In genomic region chr9:107024193-107024592, GRCh38 we compare ENCODE assay signal across 9 cellular contexts.
DNase-seq lines count a peak whose midpoint lies in the region; ATAC-seq, FAIRE-seq and TF ChIP-seq lines count a peak whose summit lies in the region.
"Had no signal": no experiment of that assay in that cellular context is flagged by ENCODE, and none has a peak within 500 bp of the region (broad histone marks: within the 10 kb centered on the region; RNA-seq: fewer than 3 reads in every experiment).

No MANE protein-coding gene starts in this region.

- H3K4me3 ChIP-seq in mucosa of descending colon = no peak overlapping the region
- no peak overlapping the region for H3K4me3 ChIP-seq in BE2C (ENCODE audit: low read depth, low read length)
- H3K4me3 ChIP-seq in trophoblast cell (ENCODE audit: low read depth, low read length) = no peak overlapping the region

- H3K36me3 ChIP-seq in mucosa of descending colon (ENCODE audit: low read depth) (no peaks in the 10 kb centered on the region), BE2C (no peaks in the 10 kb centered on the region), trophoblast cell (ENCODE audit: control insufficient read depth in 1 of 2, insufficient read depth in 2 of 2, low read length in 2 of 2) (no peaks in the 10 kb centered on the region)

- H2BK120ac ChIP-seq in trophoblast cell (ENCODE audit: insufficient read depth, low read length, poor library complexity) = no peak overlapping the region

- TF ChIP-seq POLR2A in H54 (IDR thresholded peaks at IDR 0.05; ENCODE audit: low read depth, low read length) = no peak

- no peaks in the 10 kb centered on the region for H3K27me3 ChIP-seq in BE2C
- H3K27me3 ChIP-seq in trophoblast cell (ENCODE audit: insufficient read depth, low read length) = no peaks in the 10 kb centered on the region

- H2AK5ac ChIP-seq in trophoblast cell (ENCODE audit: low read length) = no peak overlapping the region

- H3K9me3 ChIP-seq in mucosa of descending colon (no peaks in the 10 kb centered on the region), BE2C (no peaks in the 10 kb centered on the region), trophoblast cell (ENCODE audit: insufficient read depth, low read depth, low read length) (no peaks in the 10 kb centered on the region)

- FAIRE-seq in H54 (lab: Jason Lieb, UNC) = peak; percentile 11
- FAIRE-seq: frontal cortex had no signal

- H3K14ac ChIP-seq in trophoblast cell (ENCODE audit: low read length) = no peak overlapping the region

- H3K9ac ChIP-seq in trophoblast cell (ENCODE audit: low read length) = no peak overlapping the region

- H3K18ac ChIP-seq in trophoblast cell (ENCODE audit: low read length) = no peak overlapping the region

- H3K27ac ChIP-seq in trophoblast cell (ENCODE audit: low read depth, low read length) = no peak overlapping the region

- ATAC-seq in GM18907 (IDR thresholded peaks at IDR 0.05; ENCODE audit: unreplicated experiment) = peak; percentile 97
- peak; percentile 81 for ATAC-seq in mucosa of descending colon

- no peaks in the 10 kb centered on the region for H3K79me2 ChIP-seq in trophoblast cell (ENCODE audit: control insufficient read depth, insufficient read depth, low read length, poor library complexity)

- no peaks in the 10 kb centered on the region for H3K79me1 ChIP-seq in trophoblast cell (ENCODE audit: low read length)

- H3K23ac ChIP-seq in trophoblast cell (ENCODE audit: low read length) = no peak overlapping the region

- no peak overlapping the region for H4K91ac ChIP-seq in trophoblast cell (ENCODE audit: low read depth, low read length)

- no peak overlapping the region for H2BK12ac ChIP-seq in trophoblast cell (ENCODE audit: low read length)

- intact Hi-C loops in mucosa of descending colon (cut with DNase I, micrococcal nuclease) = no loop called here

- no peak overlapping the region for H2BK5ac ChIP-seq in trophoblast cell (ENCODE audit: low read depth, low read length, poor library complexity)

- H4K12ac ChIP-seq in trophoblast cell (ENCODE audit: low read depth, low read length) = no peak overlapping the region

- no peak overlapping the region for H3K4ac ChIP-seq in trophoblast cell (ENCODE audit: low read depth, low read length)

- no peak overlapping the region for H4K8ac ChIP-seq in trophoblast cell (ENCODE audit: low read depth, low read length)

- H3K4me1 ChIP-seq in mucosa of descending colon (ENCODE audit: low read depth) (no peaks in the 10 kb centered on the region), BE2C (peaks cover 5% of the 10 kb centered on the region; the same call in 1 of the 2 replicates), trophoblast cell (ENCODE audit: control insufficient read depth in 1 of 2, insufficient read depth in 2 of 2, low read length in 2 of 2) (peaks cover 0 to 6% of the 10 kb centered on the region in 2 experiments)

- no peak overlapping the region for H2AFZ ChIP-seq in trophoblast cell (ENCODE audit: insufficient read depth, low read length, poor library complexity)

- DNase-seq in H54 (ENCODE audit: insufficient read length, low spot score) = no peak
- DNase-seq in HK-2 (ENCODE audit: unreplicated experiment) = peak; percentile 41
- no peak for DNase-seq in mucosa of descending colon
- DNase-seq in BE2C = no peak
- DNase-seq in trophoblast cell = no peak
- no peak for DNase-seq in stimulated activated naive CD4-positive, alpha-beta T cell (lab: John Stamatoyannopoulos, UW)
- DNase-seq: SW 1271 had no signal

- no CpG with 5 or more reads among the region's 2 CpGs for WGBS in trophoblast cell (ENCODE audit: extremely low coverage, insufficient coverage, insufficient read length)

- no peak for TF ChIP-seq CTCF in mucosa of descending colon (IDR thresholded peaks at IDR 0.05)
- no peak for TF ChIP-seq CTCF in BE2C (IDR thresholded peaks at IDR 0.05; ENCODE audit: low read depth, low read length)

- H3K4me2 ChIP-seq in trophoblast cell (ENCODE audit: low read length) = no peak overlapping the region
